In the genomic region with DNA sequence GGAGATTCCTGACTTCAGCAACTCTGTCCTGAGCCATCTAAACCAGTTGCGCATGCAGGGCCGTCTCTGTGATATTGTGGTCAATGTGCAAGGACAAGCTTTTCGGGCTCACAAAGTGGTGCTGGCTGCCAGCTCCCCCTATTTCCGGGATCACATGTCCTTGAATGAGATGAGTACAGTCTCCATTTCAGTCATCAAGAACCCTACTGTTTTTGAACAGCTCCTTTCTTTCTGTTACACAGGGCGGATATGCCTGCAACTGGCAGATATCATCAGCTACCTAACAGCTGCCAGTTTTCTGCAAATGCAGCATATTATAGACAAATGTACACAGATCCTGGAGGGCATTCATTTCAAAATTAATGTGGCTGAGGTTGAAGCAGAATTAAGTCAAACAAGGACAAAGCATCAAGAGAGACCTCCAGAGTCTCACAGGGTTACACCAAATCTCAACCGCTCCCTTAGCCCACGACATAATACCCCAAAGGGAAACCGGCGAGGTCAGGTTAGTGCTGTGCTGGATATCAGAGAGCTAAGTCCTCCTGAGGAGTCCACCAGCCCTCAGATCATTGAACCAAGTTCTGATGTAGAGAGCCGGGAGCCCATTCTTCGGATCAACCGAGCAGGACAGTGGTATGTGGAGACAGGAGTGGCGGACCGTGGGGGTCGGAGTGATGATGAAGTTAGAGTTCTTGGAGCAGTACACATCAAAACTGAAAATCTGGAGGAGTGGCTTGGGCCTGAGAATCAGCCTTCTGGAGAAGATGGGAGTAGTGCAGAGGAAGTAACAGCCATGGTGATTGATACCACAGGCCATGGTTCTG, we compare ENCODE assay signal across 10 cellular contexts. TPM values are rescaled to one million over a fixed set of nuclear protein-coding genes. Genes with fewer than 3 reads are reported as not detected.
DNase-seq lines count a peak whose midpoint lies in the region; FAIRE-seq and TF ChIP-seq lines count a peak whose summit lies in the region.
"Had no signal": no experiment of that assay in that cellular context is flagged by ENCODE, and none has a peak within 500 bp of the region (broad histone marks: within the 10 kb centered on the region; RNA-seq: fewer than 3 reads in every experiment).

No MANE protein-coding gene starts in this region.

- peaks cover 41% of the 10 kb centered on the region for H3K4me1 Mint-ChIP-seq in T-helper 2 cell treated with Interferon-gamma antibody and Interleukin-4, amounts not matched to agents 5 μg/mL and 100 μg/mL, for 36 hours (ENCODE audit: low read depth)

- H3K27ac ChIP-seq in BLaER1 treated with 17β-estradiol and CSF1 and Interleukin-3, amounts not matched to agents 10 nM and 100 nM, result peak overlapping the region in 7 of 11 experiments; percentile 4 to 26 (median 7); a peak in 5 of 22 replicates

- peak overlapping the region; percentile 98 for H3K4me3 Mint-ChIP-seq in T-helper 2 cell treated with Interferon-gamma antibody and Interleukin-4, amounts not matched to agents 5 μg/mL and 100 μg/mL, for 36 hours

- DNase-seq in GM19239 (ENCODE audit: insufficient read length, low spot score), result no peak
- DNase-seq in T-helper 2 cell treated with Interferon-gamma antibody and Interleukin-4, amounts not matched to agents 5 μg/mL and 100 μg/mL, for 36 hours (ENCODE audit: low spot score), result peak; percentile 42
- peak; percentile 76 for DNase-seq in medulla oblongata (ENCODE audit: extremely low spot score)
- DNase-seq in NCI-H1048 (lab: John Stamatoyannopoulos, UW), result no peak
- no peak for DNase-seq in LoVo (ENCODE audit: low spot score)
- no peak for DNase-seq in NCI-H82 treated with DMSO at 0.1 percent for 48 hours (lab: John Stamatoyannopoulos, UW; ENCODE audit: unreplicated experiment)
- no peak for DNase-seq in lower leg skin (ENCODE audit: low spot score in 2 of 2)

- H3K4me2 ChIP-seq in BLaER1 treated with 17β-estradiol and CSF1 and Interleukin-3, amounts not matched to agents 10 nM and 100 nM, result peak overlapping the region; percentile 58 to 94 (median 86)

- peaks cover 15 to 21% (median 17%) of the 10 kb centered on the region in 11 experiments; a peak in 21 of 22 replicates for H4K20me1 ChIP-seq in BLaER1 treated with 17β-estradiol and CSF1 and Interleukin-3, amounts not matched to agents 10 nM and 100 nM

- peak; percentile 66 for FAIRE-seq in GM19239 (lab: Jason Lieb, UNC)
- FAIRE-seq: astrocyte, H1 had no signal

- no peak for TF ChIP-seq CTCF in lower leg skin (IDR thresholded peaks at IDR 0.05)

- WGBS in lower leg skin, 2 donors, result 75 to 78% methylated on average over 15 of the region's 15 CpGs

- peaks cover 24 to 55% (median 34%) of the 10 kb centered on the region in 11 experiments for H3K36me3 ChIP-seq in BLaER1 treated with 17β-estradiol and CSF1 and Interleukin-3, amounts not matched to agents 10 nM and 100 nM

- no peak overlapping the region for H3K4me3 ChIP-seq in BLaER1 treated with 17β-estradiol and CSF1 and Interleukin-3, amounts not matched to agents 10 nM and 100 nM
- H3K4me3 ChIP-seq in lower leg skin (ENCODE audit: low read depth, poor library complexity, severe bottlenecking), result no peak overlapping the region

- H3K9me3 Mint-ChIP-seq in T-helper 2 cell treated with Interferon-gamma antibody and Interleukin-4, amounts not matched to agents 5 μg/mL and 100 μg/mL, for 36 hours, result no peaks in the 10 kb centered on the region

- intact Hi-C loops in lower leg skin (cut with DNase I; ENCODE audit: low total_unique reads), result no loop called here

- H3K27me3 ChIP-seq in BLaER1 treated with 17β-estradiol and CSF1 and Interleukin-3, amounts not matched to agents 10 nM and 100 nM, result no peaks in the 10 kb centered on the region

- peak overlapping the region in 4 of 11 experiments; percentile 4 to 51 (median 14); a peak in 7 of 22 replicates for H3K9ac ChIP-seq in BLaER1 treated with 17β-estradiol and CSF1 and Interleukin-3, amounts not matched to agents 10 nM and 100 nM

- peak overlapping the region; percentile 95 for H3K27ac Mint-ChIP-seq in T-helper 2 cell treated with Interferon-gamma antibody and Interleukin-4, amounts not matched to agents 5 μg/mL and 100 μg/mL, for 36 hours

- H3K36me3 Mint-ChIP-seq in T-helper 2 cell treated with Interferon-gamma antibody and Interleukin-4, amounts not matched to agents 5 μg/mL and 100 μg/mL, for 36 hours (ENCODE audit: low read depth), result peaks cover 44% of the 10 kb centered on the region

- no peak for TF ChIP-seq POLR2A in lower leg skin (IDR thresholded peaks at IDR 0.05)

- H3K4me1 ChIP-seq in BLaER1 treated with 17β-estradiol and CSF1 and Interleukin-3, amounts not matched to agents 10 nM and 100 nM, result peaks cover 34 to 54% (median 42%) of the 10 kb centered on the region in 10 experiments

- no peaks in the 10 kb centered on the region for H3K27me3 Mint-ChIP-seq in T-helper 2 cell treated with Interferon-gamma antibody and Interleukin-4, amounts not matched to agents 5 μg/mL and 100 μg/mL, for 36 hours (ENCODE audit: low read depth)

- no peaks in the 10 kb centered on the region; a peak in 1 of 22 replicates for H3K9me3 ChIP-seq in BLaER1 treated with 17β-estradiol and CSF1 and Interleukin-3, amounts not matched to agents 10 nM and 100 nM (replicated peaks in 1 of 11)

RNA-seq across cellular contexts. Expression of gene ZBTB37, which starts 2.3 kb away (rescaled TPM):
- 1 to 10 TPM; 5.1 to 9.6 (median 7.3) TPM for total RNA-seq in lower leg skin

RNA-seq across cellular contexts. Expression of gene GAS5, which starts 2.7 kb away (rescaled TPM):
- 100 to 1,000 TPM; 311 to 461 (median 384) TPM for total RNA-seq in lower leg skin

RNA-seq across cellular contexts. Expression of gene CENPL, which starts 45.8 kb away (rescaled TPM):
- 1 to 10 TPM; 2.7 to 6.8 (median 4.1) TPM for total RNA-seq in lower leg skin

RNA-seq across cellular contexts. Expression of gene DARS2, which starts 46.0 kb away (rescaled TPM):
- total RNA-seq in lower leg skin, result 1 to 10 TPM; 5.4 to 8.2 (median 7.1) TPM

RNA-seq across cellular contexts. Expression of gene SERPINC1, which starts 46.7 kb away (rescaled TPM):
- not detected for total RNA-seq in lower leg skin
- total RNA-seq: astrocyte, H1 had no signal

Comparison
In these comparisons a context has a peak if more than half of its experiments do, and no peak if none do; other contexts are left out.
1. DNase-seq: peak in T-helper 2 cell treated with Interferon-gamma antibody and Interleukin-4, amounts not matched to agents 5 μg/mL and 100 μg/mL, for 36 hours (single experiment) and medulla oblongata (single experiment); none in GM19239 (single experiment), NCI-H1048 (single experiment), LoVo (single experiment), NCI-H82 treated with DMSO at 0.1 percent for 48 hours (single experiment) and lower leg skin (0 of 2).